13 cellular contexts compared by ENCODE assay signal in the genomic region with DNA sequence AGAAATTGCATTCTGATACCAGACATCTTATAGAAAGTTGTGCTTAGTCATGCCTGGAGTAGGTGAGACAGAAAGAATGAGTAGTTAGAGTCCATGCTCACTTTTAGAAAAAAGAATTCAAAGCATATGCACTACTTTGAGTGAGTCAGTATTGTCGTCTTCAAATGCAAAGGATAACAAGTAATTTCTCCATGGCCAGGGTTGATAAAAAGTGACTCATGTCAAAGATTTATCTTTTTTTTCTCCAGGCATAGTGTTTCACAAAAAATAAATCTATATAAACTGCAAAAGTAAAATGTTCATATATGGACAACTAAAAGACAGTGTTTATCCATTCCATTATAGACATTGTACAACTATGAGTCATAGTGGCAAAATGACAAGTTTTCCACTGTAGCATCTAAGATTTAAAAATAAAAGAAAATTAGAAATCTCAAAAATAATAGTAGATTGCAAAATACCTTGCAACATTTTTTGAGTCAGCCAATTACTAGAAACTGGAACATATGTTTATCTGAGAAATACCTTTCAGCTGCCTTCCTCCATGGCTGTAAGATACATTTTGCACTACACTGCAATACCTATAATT.
DNase-seq lines count a peak whose midpoint lies in the region; TF ChIP-seq lines count a peak whose summit lies in the region.
"Had no signal": no experiment of that assay in that cellular context is flagged by ENCODE, and none has a peak within 500 bp of the region (broad histone marks: within the 10 kb centered on the region; RNA-seq: fewer than 3 reads in every experiment).

No MANE protein-coding gene starts in this region.

- H3K9ac ChIP-seq in mammary epithelial cell (ENCODE audit: insufficient read depth, low read length) (no peak overlapping the region), MM.1S (ENCODE audit: low read length) (no peak overlapping the region)
- H3K9ac ChIP-seq: BLaER1 treated with 17β-estradiol and CSF1 and Interleukin-3, amounts not matched to agents 10 nM and 100 nM had no signal

- H3K4me2 ChIP-seq in mammary epithelial cell (ENCODE audit: insufficient read depth, low read depth, low read length): peak overlapping the region; percentile 60
- no peak overlapping the region for H3K4me2 ChIP-seq in MM.1S (ENCODE audit: low read depth, low read length)
- H3K4me2 ChIP-seq: BLaER1 treated with 17β-estradiol and CSF1 and Interleukin-3, amounts not matched to agents 10 nM and 100 nM had no signal

- H3K9me3 ChIP-seq in mammary epithelial cell (replicated peaks; ENCODE audit: insufficient read depth, low read length) (no peaks in the 10 kb centered on the region), MM.1S (replicated peaks; ENCODE audit: insufficient read depth, low read length) (no peaks in the 10 kb centered on the region)
- H3K9me3 ChIP-seq: BLaER1 treated with 17β-estradiol and CSF1 and Interleukin-3, amounts not matched to agents 10 nM and 100 nM; heart left ventricle had no signal

- H3F3A ChIP-seq in MM.1S (ENCODE audit: insufficient read depth, low read length): no peaks in the 10 kb centered on the region

- H3K9me2 ChIP-seq in MM.1S (replicated peaks; ENCODE audit: insufficient read depth, low read length): no peaks in the 10 kb centered on the region

- H3K4me1 ChIP-seq in mammary epithelial cell (ENCODE audit: insufficient read depth, low read length) (peaks cover 5% of the 10 kb centered on the region), MM.1S (ENCODE audit: low read length) (no peaks in the 10 kb centered on the region)
- H3K4me1 ChIP-seq: BLaER1 treated with 17β-estradiol and CSF1 and Interleukin-3, amounts not matched to agents 10 nM and 100 nM; heart left ventricle had no signal

- H3K27me3 ChIP-seq in mammary epithelial cell (ENCODE audit: insufficient read depth, low read length): no peaks in the 10 kb centered on the region
- H3K27me3 ChIP-seq in kidney epithelial cell (ENCODE audit: control insufficient read depth, insufficient read depth, low read length): no peaks in the 10 kb centered on the region
- H3K27me3 ChIP-seq in MM.1S (replicated peaks; ENCODE audit: insufficient read depth, low read length): no peaks in the 10 kb centered on the region
- H3K27me3 ChIP-seq: BLaER1 treated with 17β-estradiol and CSF1 and Interleukin-3, amounts not matched to agents 10 nM and 100 nM; heart left ventricle had no signal

- in situ Hi-C loops in mammary epithelial cell (cut with MboI; ENCODE audit: low sequenced_read_pairs in 2 of 2): no loop called here

- H3K36me3 ChIP-seq in mammary epithelial cell (ENCODE audit: insufficient read depth, low read length) (no peaks in the 10 kb centered on the region), kidney epithelial cell (ENCODE audit: control insufficient read depth, insufficient read depth, low read length) (no peaks in the 10 kb centered on the region), MM.1S (replicated peaks; ENCODE audit: insufficient read depth, low read length) (no peaks in the 10 kb centered on the region)
- H3K36me3 ChIP-seq: BLaER1 treated with 17β-estradiol and CSF1 and Interleukin-3, amounts not matched to agents 10 nM and 100 nM; heart left ventricle had no signal

- intact Hi-C loops in mammary epithelial cell (cut with micrococcal nuclease): no loop called here

- DNase-seq in AG08396 (ENCODE audit: low spot score) (peak; percentile 3), M059J (ENCODE audit: low read depth) (peak; percentile 59), mammary epithelial cell (peak; percentile 83), kidney epithelial cell (ENCODE audit: low read depth) (peak; percentile 21), LoVo (ENCODE audit: low spot score) (no peak), NCI-H1092 treated with DMSO at 0.1 percent for 48 hours (lab: John Stamatoyannopoulos, UW) (no peak), MM.1S (no peak)
- no peak for DNase-seq in activated CD4-positive, CD25-positive, alpha-beta regulatory T cell (lab: John Stamatoyannopoulos, UW)
- DNase-seq: activated CD8-positive, alpha-beta memory T cell treated with anti-CD3 and anti-CD28 coated beads for 24 hours; activated naive CD4-positive, alpha-beta T cell treated with anti-CD3 and anti-CD28 coated beads, Interleukin-2, amount 50 U/mL, for 16 hours; heart left ventricle; NCI-H2171 treated with DMSO at 0.1 percent for 48 hours had no signal

- H3K4me3 ChIP-seq in mammary epithelial cell (replicated peaks in 1 of 3; ENCODE audit: insufficient read depth in 1 of 3, low read depth in 2 of 3, low read length in 3 of 3) (no peak overlapping the region), kidney epithelial cell (ENCODE audit: low read depth, low read length) (no peak overlapping the region), MM.1S (ENCODE audit: low read length) (no peak overlapping the region)
- H3K4me3 ChIP-seq: BLaER1 treated with 17β-estradiol and CSF1 and Interleukin-3, amounts not matched to agents 10 nM and 100 nM; heart left ventricle had no signal

- H3K79me2 ChIP-seq in mammary epithelial cell (ENCODE audit: insufficient read depth, low read length) (no peaks in the 10 kb centered on the region), MM.1S (ENCODE audit: low read length) (no peaks in the 10 kb centered on the region)

- CTCF ChIA-PET in mammary epithelial cell (lab: Charles Lee; ENCODE audit: low non-redundant PET): no interaction called here

- H4K20me1 ChIP-seq in mammary epithelial cell (ENCODE audit: insufficient read depth, low read length): no peaks in the 10 kb centered on the region
- H4K20me1 ChIP-seq in MM.1S (ENCODE audit: insufficient read depth, low read length): no peaks in the 10 kb centered on the region
- H4K20me1 ChIP-seq: BLaER1 treated with 17β-estradiol and CSF1 and Interleukin-3, amounts not matched to agents 10 nM and 100 nM had no signal

- no TSS peak for BruUV-seq in mammary epithelial cell (replicated peaks; lab: Mats Ljungman, UMichigan)

- H2AFZ ChIP-seq in mammary epithelial cell (ENCODE audit: low read depth, low read length) (peak overlapping the region; percentile 52), MM.1S (ENCODE audit: low read length) (no peak overlapping the region)

- TF ChIP-seq CTCF in mammary epithelial cell (conservative IDR thresholded peaks at IDR 0.05 in 1 of 2, IDR thresholded peaks at IDR 0.05 in 1 of 2; ENCODE audit: extremely low read depth in 1 of 2, insufficient read depth in 1 of 2, low read depth in 1 of 2, low read length in 2 of 2): no peak
- TF ChIP-seq CTCF in kidney epithelial cell (IDR thresholded peaks at IDR 0.05; ENCODE audit: insufficient read depth, low read length, poor library complexity, severe bottlenecking): no peak
- no peak for TF ChIP-seq CTCF in MM.1S (IDR thresholded peaks at IDR 0.05; ENCODE audit: low read length)

- WGBS in mammary epithelial cell (ENCODE audit: low coverage, missing lambda C conversion rate): 0% methylated on average over 1 of the region's 1 CpG

- dilution Hi-C loops in mammary epithelial cell (cut with HindIII; ENCODE audit: low sequenced_read_pairs): no loop called here

- H3K27ac ChIP-seq in mammary epithelial cell (ENCODE audit: insufficient read depth, low read depth, low read length): peak overlapping the region; percentile 65
- H3K27ac ChIP-seq in MM.1S (ENCODE audit: low read length): no peak overlapping the region
- H3K27ac ChIP-seq: BLaER1 treated with 17β-estradiol and CSF1 and Interleukin-3, amounts not matched to agents 10 nM and 100 nM; heart left ventricle had no signal

Comparison
In these comparisons a context has a peak if more than half of its experiments do, and no peak if none do; other contexts are left out.
1. DNase-seq: peak in AG08396 (single experiment), M059J (single experiment), mammary epithelial cell (single experiment) and kidney epithelial cell (single experiment); none in LoVo (single experiment), NCI-H1092 treated with DMSO at 0.1 percent for 48 hours (single experiment), activated CD4-positive, CD25-positive, alpha-beta regulatory T cell (0 of 4) and MM.1S (single experiment).